In the genomic region with DNA sequence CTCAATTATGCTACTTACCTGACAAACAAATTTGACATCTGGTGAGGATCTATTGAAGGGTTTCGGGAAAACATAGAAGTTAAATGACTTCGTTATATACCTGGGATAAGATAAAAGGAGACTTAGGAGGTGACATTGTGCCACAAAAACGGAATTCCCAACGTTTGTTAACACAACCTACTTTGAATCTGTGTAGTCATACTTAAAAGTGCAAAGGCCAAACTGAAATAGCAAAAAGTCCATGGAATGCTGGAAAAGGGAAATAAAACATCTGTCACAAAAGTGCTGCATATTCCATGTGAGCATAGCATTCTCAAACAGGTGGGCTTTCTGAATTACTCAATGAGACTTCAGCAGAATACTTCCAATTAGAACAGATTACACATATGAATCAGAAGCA, we compare ENCODE assay signal across 20 cellular contexts. TPM values are rescaled to one million over a fixed set of nuclear protein-coding genes. Genes with fewer than 3 reads are reported as not detected.
DNase-seq lines count a peak whose midpoint lies in the region; ATAC-seq, FAIRE-seq and TF ChIP-seq lines count a peak whose summit lies in the region.
"Had no signal": no experiment of that assay in that cellular context is flagged by ENCODE, and none has a peak within 500 bp of the region (broad histone marks: within the 10 kb centered on the region; RNA-seq: fewer than 3 reads in every experiment).

No MANE protein-coding gene starts in this region.

- H3K4me2 ChIP-seq in SU-DHL-6 (ENCODE audit: low read depth, low read length, poor library complexity, severe bottlenecking) (peak overlapping the region; percentile 89), HepG2 (ENCODE audit: low read depth, low read length) (no peak overlapping the region)

- H3K36me3 Mint-ChIP-seq in activated T-cell treated with anti-CD3 and anti-CD28 coated beads, Interleukin-2, amount 50 U/mL, for 24 hours (ENCODE audit: low read depth): peaks cover 73% of the 10 kb centered on the region
- peaks cover 37% of the 10 kb centered on the region for H3K36me3 Mint-ChIP-seq in nephron (ENCODE audit: low read depth)

- H3K27me3 Mint-ChIP-seq in activated T-cell treated with anti-CD3 and anti-CD28 coated beads, Interleukin-2, amount 50 U/mL, for 24 hours: no peaks in the 10 kb centered on the region
- H3K27me3 Mint-ChIP-seq in nephron (ENCODE audit: low read depth): no peaks in the 10 kb centered on the region

- 80% methylated on average over 4 of the region's 4 CpGs for WGBS in HepG2 (ENCODE audit: low lambda C conversion rate)

- H4K20me1 ChIP-seq in SU-DHL-6 (ENCODE audit: low read depth, low read length) (no peaks in the 10 kb centered on the region), HepG2 (ENCODE audit: insufficient read depth, low read length) (no peaks in the 10 kb centered on the region)

- POLR2A ChIA-PET in HepG2 (lab: Yijun Ruan, JAX): no interaction called here

- no peak for TF ChIP-seq RAD21 in HepG2 (CRISPR knock-in tag; IDR thresholded peaks at IDR 0.05)

- intact Hi-C loops in HepG2 (cut with micrococcal nuclease; ENCODE audit: unreplicated experiment): no loop called here
- intact Hi-C loops in ascending aorta (cut with DNase I): no loop called here
- intact Hi-C loops in tibial artery (cut with DNase I; ENCODE audit: low total_unique reads): loop anchor here (10.0 kb wide), 1 partner anchor 322 kb away; no protein-coding TSS in a partner anchor

- TF ChIP-seq CTCF in SU-DHL-6 (IDR thresholded peaks at IDR 0.05; ENCODE audit: insufficient read depth, low read length, poor library complexity, severe bottlenecking) (no peak), HepG2 (CRISPR knock-in tag; IDR thresholded peaks at IDR 0.05) (no peak), nephron (IDR thresholded peaks at IDR 0.05; ENCODE audit: unreplicated experiment in 3 of 3) (no peak), ascending aorta (IDR thresholded peaks at IDR 0.05) (no peak), tibial artery (IDR thresholded peaks at IDR 0.05) (no peak)

- TF ChIP-seq EP300 in HepG2 (IDR thresholded peaks at IDR 0.05; ENCODE audit: low read depth in 2 of 2, low read length in 2 of 2): no peak
- TF ChIP-seq EP300 in HepG2 (CRISPR knock-in tag; IDR thresholded peaks at IDR 0.05; ENCODE audit: borderline replicate concordance): no peak

- in situ Hi-C loops in HepG2 (cut with HindIII; ENCODE audit: extremely low pct_ligation_motif_present, low pct_unique_long_range_greater_than_20kb): no loop called here

- no peak for FAIRE-seq in HepG2 (lab: Jason Lieb, UNC)
- FAIRE-seq: A549, GM12891, GM19239, H1 had no signal

- peaks cover 9% of the 10 kb centered on the region; the same call in 1 of the 2 replicates for H3F3A ChIP-seq in SU-DHL-6 (ENCODE audit: insufficient read depth)

- H3K9me2 ChIP-seq in SU-DHL-6 (replicated peaks; ENCODE audit: insufficient read depth, low read length): no peaks in the 10 kb centered on the region

- H3K9me3 ChIP-seq in SU-DHL-6 (ENCODE audit: insufficient read depth, low read length) (no peaks in the 10 kb centered on the region), HepG2 (ENCODE audit: low read length) (no peaks in the 10 kb centered on the region), ascending aorta (no peaks in the 10 kb centered on the region), tibial artery (no peaks in the 10 kb centered on the region)
- H3K9me3 ChIP-seq: A549 had no signal

- H3K9ac ChIP-seq in SU-DHL-6 (ENCODE audit: low read length): no peak overlapping the region
- H3K9ac ChIP-seq in HepG2 (ENCODE audit: insufficient read depth, low read depth, low read length): no peak overlapping the region

- H3K27ac ChIP-seq in SU-DHL-6 (ENCODE audit: low read depth, low read length) (no peak overlapping the region), HepG2 (ENCODE audit: extremely low read length, insufficient read depth, low read length) (no peak overlapping the region), ascending aorta (no peak overlapping the region), tibial artery (no peak overlapping the region)
- H3K27ac ChIP-seq: 22Rv1, A549, C4-2B had no signal

- H3K9me3 Mint-ChIP-seq in activated T-cell treated with anti-CD3 and anti-CD28 coated beads, Interleukin-2, amount 50 U/mL, for 24 hours: no peaks in the 10 kb centered on the region
- peaks cover 3% of the 10 kb centered on the region for H3K9me3 Mint-ChIP-seq in nephron
- H3K9me3 Mint-ChIP-seq: H9 had no signal

- H3K27ac Mint-ChIP-seq in activated T-cell treated with anti-CD3 and anti-CD28 coated beads, Interleukin-2, amount 50 U/mL, for 24 hours: peak overlapping the region; percentile 11
- no peak overlapping the region for H3K27ac Mint-ChIP-seq in nephron
- H3K27ac Mint-ChIP-seq: CD8-positive, alpha-beta T cell; H9 had no signal

- no peak for TF ChIP-seq POLR2A in HepG2 (IDR thresholded peaks at IDR 0.05; ENCODE audit: insufficient read depth in 1 of 2, low read depth in 2 of 2, low read length in 2 of 2)

- peaks cover 28% of the 10 kb centered on the region for H3K36me3 ChIP-seq in SU-DHL-6 (ENCODE audit: low read length)
- H3K36me3 ChIP-seq in HepG2 (replicated peaks in 1 of 2; ENCODE audit: control insufficient read depth in 1 of 2, insufficient read depth in 2 of 2, low read length in 2 of 2): peaks cover 24 to 53% of the 10 kb centered on the region in 2 experiments
- H3K36me3 ChIP-seq in ascending aorta: peaks cover 0 to 57% of the 10 kb centered on the region in 2 donors
- H3K36me3 ChIP-seq in tibial artery: peaks cover 33 to 58% (median 48%) of the 10 kb centered on the region in 3 donors

- H2AFZ ChIP-seq in SU-DHL-6 (ENCODE audit: low read depth, low read length, severe bottlenecking): no peak overlapping the region
- no peak overlapping the region for H2AFZ ChIP-seq in HepG2 (ENCODE audit: low read length)

- H3K79me2 ChIP-seq in SU-DHL-6 (ENCODE audit: insufficient read depth, low read length): peaks cover 31% of the 10 kb centered on the region
- H3K79me2 ChIP-seq in HepG2 (ENCODE audit: insufficient read depth, low read length): peaks cover 18% of the 10 kb centered on the region

- CTCF ChIA-PET in HepG2 (lab: Yijun Ruan, JAX; ENCODE audit: low intra/inter-chr PET ratio, low total read pairs): no interaction called here

- H3K4me1 ChIP-seq in HepG2 (ENCODE audit: insufficient read depth, low read length): peaks cover 43% of the 10 kb centered on the region
- H3K4me1 ChIP-seq in ascending aorta: peaks cover 4 to 13% of the 10 kb centered on the region in 2 donors
- H3K4me1 ChIP-seq in tibial artery: peaks cover 0 to 29% (median 10%) of the 10 kb centered on the region in 4 donors

- no peak for DNase-seq in activated T-cell treated with anti-CD3 and anti-CD28 coated beads, Interleukin-2, amount 50 U/mL, for 24 hours
- DNase-seq in activated T-cell treated with anti-CD3 and anti-CD28 coated beads, Interleukin-2, amount 50 U/mL, for 1 hour: no peak
- DNase-seq in HepG2 (ENCODE audit: low spot score): no peak
- DNase-seq in ascending aorta (ENCODE audit: low spot score in 2 of 2): no peak
- DNase-seq in tibial artery: no peak
- DNase-seq: AML-193; Calu3; CD8-positive, alpha-beta T cell; DMS79 treated with DMSO at 0.1 percent for 48 hours; EL; H9 had no signal

- no peak overlapping the region for H3K4me3 Mint-ChIP-seq in activated T-cell treated with anti-CD3 and anti-CD28 coated beads, Interleukin-2, amount 50 U/mL, for 24 hours
- H3K4me3 Mint-ChIP-seq in nephron: peak overlapping the region in 2 of 3 experiments; percentile 42 to 53
- H3K4me3 Mint-ChIP-seq: CD8-positive, alpha-beta T cell; H9 had no signal

- no TSS peak for BruUV-seq in HepG2 (replicated peaks; lab: Mats Ljungman, UMichigan)

- H3K4me1 Mint-ChIP-seq in activated T-cell treated with anti-CD3 and anti-CD28 coated beads, Interleukin-2, amount 50 U/mL, for 24 hours (ENCODE audit: low read depth): peaks cover 50% of the 10 kb centered on the region
- H3K4me1 Mint-ChIP-seq in nephron: peaks cover 14% of the 10 kb centered on the region

- no peak for ATAC-seq in HepG2
- ATAC-seq in HG03520 (IDR thresholded peaks at IDR 0.05; ENCODE audit: unreplicated experiment): no peak
- ATAC-seq: A549; CD8-positive, alpha-beta T cell had no signal

- H3K27me3 ChIP-seq in SU-DHL-6 (ENCODE audit: low read length) (no peaks in the 10 kb centered on the region), HepG2 (ENCODE audit: control insufficient read depth in 1 of 2, insufficient read depth in 2 of 2, low read length in 2 of 2) (no peaks in the 10 kb centered on the region; a peak in 1 of 5 replicates), ascending aorta (no peaks in the 10 kb centered on the region), tibial artery (no peaks in the 10 kb centered on the region)

- no peak overlapping the region for H3K4me3 ChIP-seq in SU-DHL-6 (ENCODE audit: insufficient read depth, low read length, poor library complexity, severe bottlenecking)
- no peak overlapping the region for H3K4me3 ChIP-seq in HepG2 (replicated peaks in 1 of 3; ENCODE audit: insufficient read depth in 1 of 3, low read depth in 2 of 3, low read length in 3 of 3)
- H3K4me3 ChIP-seq in ascending aorta: no peak overlapping the region
- no peak overlapping the region for H3K4me3 ChIP-seq in tibial artery
- H3K4me3 ChIP-seq: A549 had no signal

RNA-seq across cellular contexts. Expression of a gene that starts 3.0 kb away (rescaled TPM):
- 47.6 and 54.8 TPM in 2 replicates for total RNA-seq in HepG2 (2016; rRNA removed; fragmentation: Illumina TruSeq; extraction: Trizol)
- total RNA-seq in HepG2 (2016; cell fraction: cytosol; rRNA removed; fragmentation: Illumina TruSeq; extraction: Trizol; ENCODE audit: low read depth): 25.3 and 26.1 TPM in 2 replicates
- 46.1 and 54.7 TPM in 2 replicates for total RNA-seq in HepG2 (2016; cell fraction: insoluble cytoplasmic fraction; rRNA removed; fragmentation: Illumina TruSeq; extraction: Trizol)
- 22.1 and 23.9 TPM in 2 replicates for total RNA-seq in HepG2 (2016; cell fraction: membrane; rRNA removed; fragmentation: Illumina TruSeq; extraction: Trizol)
- 57.0 and 57.3 TPM in 2 replicates for total RNA-seq in HepG2 (2016; cell fraction: nucleus; rRNA removed; fragmentation: Illumina TruSeq; extraction: Trizol)
- 11.7 and 13.3 TPM in 2 replicates for polyA plus RNA-seq in HepG2 (2011; rRNA removed)
- 7.3 and 10.1 TPM in 2 replicates for polyA plus RNA-seq in HepG2 (2011; cell fraction: cytosol; rRNA removed)
- 21.8 and 27.8 TPM in 2 replicates for polyA plus RNA-seq in HepG2 (2011; cell fraction: nucleus; rRNA removed)
- polyA plus RNA-seq in HepG2 (2012): 25.7 and 33.7 TPM in 2 replicates
- polyA plus RNA-seq in HepG2 (2016; cell fraction: cytosol; fragmentation: Illumina TruSeq; extraction: Trizol; ENCODE audit: low read depth): 4.9 and 5.1 TPM in 2 replicates
- polyA plus RNA-seq in HepG2 (2016; cell fraction: insoluble cytoplasmic fraction; fragmentation: Illumina TruSeq; extraction: Trizol; ENCODE audit: low read depth): 52.1 and 52.5 TPM in 2 replicates
- 10.4 and 12.2 TPM in 2 replicates for polyA plus RNA-seq in HepG2 (2016; cell fraction: membrane; fragmentation: Illumina TruSeq; extraction: Trizol; ENCODE audit: low read depth)
- 43.6 and 48.8 TPM in 2 replicates for polyA plus RNA-seq in HepG2 (2016; cell fraction: nucleus; fragmentation: Illumina TruSeq; extraction: Trizol; ENCODE audit: insufficient read depth, low read depth)
- 17.2 and 35.9 TPM in 2 replicates for polyA minus RNA-seq in HepG2 (2011; rRNA and poly(A)+ RNA removed; ENCODE audit: low replicate concordance)
- 18.8 and 27.2 TPM in 2 replicates for polyA minus RNA-seq in HepG2 (2011; cell fraction: cytosol; rRNA and poly(A)+ RNA removed)
- 66.4 and 70.1 TPM in 2 replicates for polyA minus RNA-seq in HepG2 (2011; cell fraction: nucleus; rRNA and poly(A)+ RNA removed)
- total RNA-seq in ascending aorta: 3.8 TPM

RNA-seq across cellular contexts. Expression of a gene that starts 5.7 kb away (rescaled TPM):
- total RNA-seq in HepG2 (2016; rRNA removed; fragmentation: Illumina TruSeq; extraction: Trizol) (96.9 and 98.2 TPM in 2 replicates), ascending aorta (28.0 TPM)
- 35.9 and 40.9 TPM in 2 replicates for total RNA-seq in HepG2 (2016; cell fraction: cytosol; rRNA removed; fragmentation: Illumina TruSeq; extraction: Trizol; ENCODE audit: low read depth)
- 88.6 and 96.1 TPM in 2 replicates for total RNA-seq in HepG2 (2016; cell fraction: insoluble cytoplasmic fraction; rRNA removed; fragmentation: Illumina TruSeq; extraction: Trizol)
- total RNA-seq in HepG2 (2016; cell fraction: membrane; rRNA removed; fragmentation: Illumina TruSeq; extraction: Trizol): 89.4 and 93.4 TPM in 2 replicates
- 68.6 and 78.4 TPM in 2 replicates for total RNA-seq in HepG2 (2016; cell fraction: nucleus; rRNA removed; fragmentation: Illumina TruSeq; extraction: Trizol)
- polyA plus RNA-seq in HepG2 (2011; rRNA removed): 91.6 and 120 TPM in 2 replicates
- 104 and 117 TPM in 2 replicates for polyA plus RNA-seq in HepG2 (2011; cell fraction: cytosol; rRNA removed)
- polyA plus RNA-seq in HepG2 (2011; cell fraction: nucleus; rRNA removed): 33.4 and 38.4 TPM in 2 replicates
- polyA plus RNA-seq in HepG2 (2012): 101 and 126 TPM in 2 replicates
- 37.6 and 38.7 TPM in 2 replicates for polyA plus RNA-seq in HepG2 (2016; cell fraction: cytosol; fragmentation: Illumina TruSeq; extraction: Trizol; ENCODE audit: low read depth)
- polyA plus RNA-seq in HepG2 (2016; cell fraction: insoluble cytoplasmic fraction; fragmentation: Illumina TruSeq; extraction: Trizol; ENCODE audit: low read depth): 100 and 109 TPM in 2 replicates
- 80.8 and 84.4 TPM in 2 replicates for polyA plus RNA-seq in HepG2 (2016; cell fraction: membrane; fragmentation: Illumina TruSeq; extraction: Trizol; ENCODE audit: low read depth)
- polyA plus RNA-seq in HepG2 (2016; cell fraction: nucleus; fragmentation: Illumina TruSeq; extraction: Trizol; ENCODE audit: insufficient read depth, low read depth): 99.3 and 101 TPM in 2 replicates
- 84.9 and 154 TPM in 2 replicates for polyA minus RNA-seq in HepG2 (2011; rRNA and poly(A)+ RNA removed; ENCODE audit: low replicate concordance)
- 73.7 and 80.7 TPM in 2 replicates for polyA minus RNA-seq in HepG2 (2011; cell fraction: cytosol; rRNA and poly(A)+ RNA removed)
- 75.8 and 77.7 TPM in 2 replicates for polyA minus RNA-seq in HepG2 (2011; cell fraction: nucleus; rRNA and poly(A)+ RNA removed)
